31 cellular contexts compared by ENCODE assay signal in the genomic region with DNA sequence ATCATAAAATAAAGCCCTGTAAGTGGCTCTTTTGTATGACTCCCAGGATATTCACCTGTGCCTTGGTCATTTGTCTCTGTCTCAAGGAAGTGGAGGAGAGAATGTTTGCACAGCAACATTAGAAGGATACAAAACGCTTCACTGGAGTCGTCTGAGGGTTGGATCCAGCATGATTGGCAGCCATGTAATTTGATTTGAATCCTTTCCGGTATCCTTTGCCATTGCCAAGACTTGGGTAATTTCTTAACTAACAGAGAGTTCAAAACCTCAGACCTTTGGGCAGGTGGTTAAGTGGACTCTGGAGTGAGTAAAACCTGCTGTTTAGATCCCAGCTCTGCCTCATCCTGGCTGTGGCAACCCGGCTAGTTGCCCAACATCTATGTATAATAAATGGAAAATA.
DNase-seq lines count a peak whose midpoint lies in the region; ATAC-seq, FAIRE-seq and TF ChIP-seq lines count a peak whose summit lies in the region.
"Had no signal": no experiment of that assay in that cellular context is flagged by ENCODE, and none has a peak within 500 bp of the region (broad histone marks: within the 10 kb centered on the region; RNA-seq: fewer than 3 reads in every experiment).

No MANE protein-coding gene starts in this region.

- no peak for ATAC-seq in left cardiac atrium
- ATAC-seq: activated CD4-positive, CD25-positive, alpha-beta regulatory T cell treated with anti-CD3 and anti-CD28 coated beads, Interleukin-2, amount 50 U/mL, for 24 hours; activated naive CD8-positive, alpha-beta T cell treated with anti-CD3 and anti-CD28 coated beads, Interleukin-2, amount 50 U/mL, for 24 hours; activated T-cell treated with anti-CD3 and anti-CD28 coated beads, Interleukin-2, amount 50 U/mL, for 72 hours; effector memory CD8-positive, alpha-beta T cell; GM12878; naive thymus-derived CD4-positive, alpha-beta T cell had no signal

- H3K9me3 Mint-ChIP-seq in mesothelial cell of epicardium, result no peaks in the 10 kb centered on the region
- H3K9me3 Mint-ChIP-seq: activated naive CD8-positive, alpha-beta T cell treated with anti-CD3 and anti-CD28 coated beads, Interleukin-2, amount 50 U/mL, for 24 hours; activated T-cell treated with anti-CD3 and anti-CD28 coated beads, Interleukin-2, amount 50 U/mL, for 72 hours; CD8-positive, alpha-beta memory T cell; effector memory CD8-positive, alpha-beta T cell had no signal

- no peaks in the 10 kb centered on the region for H3K36me3 ChIP-seq in bronchial epithelial cell (ENCODE audit: control insufficient read depth, insufficient read depth, low read length)
- H3K36me3 ChIP-seq in adrenal gland (replicated peaks in 1 of 2), result no peaks in the 10 kb centered on the region
- H3K36me3 ChIP-seq: sigmoid colon, tibial nerve had no signal

- intact Hi-C loops in adrenal gland (cut with DNase I) (no loop called here), left cardiac atrium (cut with DNase I) (no loop called here)

- WGBS in adrenal gland, 4 donors, result 68 to 85% (median 72%) methylated on average over 4 of the region's 4 CpGs

- no peaks in the 10 kb centered on the region for H3K36me3 Mint-ChIP-seq in mesothelial cell of epicardium
- H3K36me3 Mint-ChIP-seq: CD8-positive, alpha-beta memory T cell had no signal

- no peaks in the 10 kb centered on the region for H3K9me3 ChIP-seq in adrenal gland (replicated peaks in 1 of 3)
- H3K9me3 ChIP-seq: sigmoid colon, tibial nerve had no signal

- no peaks in the 10 kb centered on the region for H3K4me1 ChIP-seq in adrenal gland (replicated peaks in 1 of 2)
- H3K4me1 ChIP-seq: sigmoid colon, tibial nerve had no signal

- TF ChIP-seq CTCF in bronchial epithelial cell (IDR thresholded peaks at IDR 0.05; ENCODE audit: insufficient read depth, low read length, severe bottlenecking) (no peak), mesothelial cell of epicardium (IDR thresholded peaks at IDR 0.05; ENCODE audit: unreplicated experiment) (no peak), adrenal gland (IDR thresholded peaks at IDR 0.05) (no peak)

- H3K4me3 Mint-ChIP-seq in mesothelial cell of epicardium, result no peak overlapping the region
- H3K4me3 Mint-ChIP-seq: activated naive CD8-positive, alpha-beta T cell treated with anti-CD3 and anti-CD28 coated beads, Interleukin-2, amount 50 U/mL, for 24 hours; activated T-cell treated with anti-CD3 and anti-CD28 coated beads, Interleukin-2, amount 50 U/mL, for 72 hours; B cell; CD8-positive, alpha-beta memory T cell; effector memory CD8-positive, alpha-beta T cell; naive thymus-derived CD4-positive, alpha-beta T cell had no signal

- H3K27me3 Mint-ChIP-seq in mesothelial cell of epicardium (ENCODE audit: low read depth), result no peaks in the 10 kb centered on the region
- H3K27me3 Mint-ChIP-seq: activated naive CD8-positive, alpha-beta T cell treated with anti-CD3 and anti-CD28 coated beads, Interleukin-2, amount 50 U/mL, for 24 hours; progenitor cell of endocrine pancreas had no signal

- H3K27ac ChIP-seq in adrenal gland, result peak overlapping the region in 1 of 5 donors; percentile 5
- H3K27ac ChIP-seq: sigmoid colon, SK-N-MC, tibial nerve had no signal

- no peaks in the 10 kb centered on the region for H3K27me3 ChIP-seq in bronchial epithelial cell (ENCODE audit: control insufficient read depth, insufficient read depth, low read length)
- no peaks in the 10 kb centered on the region for H3K27me3 ChIP-seq in adrenal gland
- H3K27me3 ChIP-seq: sigmoid colon, tibial nerve had no signal

- DNase-seq in DMS53 treated with DMSO at 0.1 percent for 48 hours (lab: John Stamatoyannopoulos, UW; ENCODE audit: unreplicated experiment) (peak; percentile 45), NCI-H2029 (lab: John Stamatoyannopoulos, UW) (peak; percentile 84), bronchial epithelial cell (ENCODE audit: low read depth) (no peak), mesothelial cell of epicardium (ENCODE audit: low spot score in 2 of 2, unreplicated experiment in 2 of 2) (no peak), adrenal gland (no peak), Kasumi-1 (lab: John Stamatoyannopoulos, UW) (no peak), left cardiac atrium (no peak)
- DNase-seq: ACHN; activated CD4-positive, alpha-beta T cell treated with anti-CD3 and anti-CD28 coated beads, Interleukin-2, amount 50 U/mL, for 4 hours; activated naive CD4-positive, alpha-beta T cell; activated naive CD8-positive, alpha-beta T cell treated with anti-CD3 and anti-CD28 coated beads, Interleukin-2, amount 50 U/mL, for 24 hours; activated T-cell treated with anti-CD3 and anti-CD28 coated beads, Interleukin-2, amount 50 U/mL, for 72 hours; caudate nucleus; CD8-positive, alpha-beta memory T cell; DMS 273 treated with DMSO at 0.1 percent for 48 hours; effector memory CD8-positive, alpha-beta T cell; erythroblast; H7; naive thymus-derived CD4-positive, alpha-beta T cell; NCI-H1694; NCI-H446; NCI-H774; nucleus accumbens; sigmoid colon; stimulated activated CD4-positive, alpha-beta T cell treated with anti-CD3 and anti-CD28 coated beads, Interleukin-4, amount 100 ng/mL, for 1 hour had no signal

- TF ChIP-seq POLR2A in adrenal gland (IDR thresholded peaks at IDR 0.05), result no peak

- H3K4me3 ChIP-seq in bronchial epithelial cell (ENCODE audit: low read depth, low read length), result no peak overlapping the region
- H3K4me3 ChIP-seq in adrenal gland, result no peak overlapping the region
- H3K4me3 ChIP-seq: GM12878, sigmoid colon, SK-N-MC, tibial nerve had no signal

- peak overlapping the region; percentile 31 for H3K27ac Mint-ChIP-seq in mesothelial cell of epicardium
- H3K27ac Mint-ChIP-seq: activated naive CD8-positive, alpha-beta T cell treated with anti-CD3 and anti-CD28 coated beads, Interleukin-2, amount 50 U/mL, for 24 hours; activated T-cell treated with anti-CD3 and anti-CD28 coated beads, Interleukin-2, amount 50 U/mL, for 72 hours; B cell; CD8-positive, alpha-beta memory T cell; effector memory CD8-positive, alpha-beta T cell; naive thymus-derived CD4-positive, alpha-beta T cell had no signal

- peak; percentile 7 for FAIRE-seq in bronchial epithelial cell (lab: Jason Lieb, UNC)
- FAIRE-seq: GM12878 had no signal

- peaks cover 23% of the 10 kb centered on the region for H3K4me1 Mint-ChIP-seq in mesothelial cell of epicardium
- H3K4me1 Mint-ChIP-seq: activated naive CD8-positive, alpha-beta T cell treated with anti-CD3 and anti-CD28 coated beads, Interleukin-2, amount 50 U/mL, for 24 hours; B cell; CD8-positive, alpha-beta memory T cell; naive thymus-derived CD4-positive, alpha-beta T cell had no signal

Comparison
In these comparisons a context has a peak if more than half of its experiments do, and no peak if none do; other contexts are left out.
1. DNase-seq: peak in DMS53 treated with DMSO at 0.1 percent for 48 hours (single experiment) and NCI-H2029 (single experiment); none in bronchial epithelial cell (single experiment), mesothelial cell of epicardium (0 of 2), adrenal gland (0 of 7), Kasumi-1 (0 of 2) and left cardiac atrium (single experiment).